In genomic region chr9:92626484-92626883, GRCh38 we compare ENCODE assay signal across 17 cellular contexts.
"Had no signal": no experiment of that assay in that cellular context is flagged by ENCODE, and none has a peak within 500 bp of the region (broad histone marks: within the 10 kb centered on the region; RNA-seq: fewer than 3 reads in every experiment).

No MANE protein-coding gene starts in this region.

- ATAC-seq: esophagus mucosa; gastrocnemius medialis; heart right ventricle; naive thymus-derived CD4-positive, alpha-beta T cell; psoas muscle; right lobe of liver; stimulated activated effector memory CD8-positive, alpha-beta T cell treated with anti-CD3 and anti-CD28 coated beads, Interleukin-12 subunit alpha, Interleukin-12 subunit beta, amount 100 ng/mL, for 72 hours had no signal

- H3K27ac ChIP-seq: dorsolateral prefrontal cortex, gastrocnemius medialis, heart right ventricle, psoas muscle, right lobe of liver, stomach had no signal

- H3K9me3 Mint-ChIP-seq: naive thymus-derived CD4-positive, alpha-beta T cell; stimulated activated effector memory CD8-positive, alpha-beta T cell treated with anti-CD3 and anti-CD28 coated beads, Interleukin-12 subunit alpha, Interleukin-12 subunit beta, amount 100 ng/mL, for 72 hours had no signal

- H3K4me1 Mint-ChIP-seq: nephron progenitor cell had no signal

- H3K27me3 Mint-ChIP-seq: naive thymus-derived CD4-positive, alpha-beta T cell had no signal

- H3K4me3 Mint-ChIP-seq: naive thymus-derived CD4-positive, alpha-beta T cell; nephron progenitor cell; stimulated activated effector memory CD8-positive, alpha-beta T cell treated with anti-CD3 and anti-CD28 coated beads, Interleukin-12 subunit alpha, Interleukin-12 subunit beta, amount 100 ng/mL, for 72 hours had no signal

- H3K27ac Mint-ChIP-seq: nephron progenitor cell; stimulated activated effector memory CD8-positive, alpha-beta T cell treated with anti-CD3 and anti-CD28 coated beads, Interleukin-12 subunit alpha, Interleukin-12 subunit beta, amount 100 ng/mL, for 72 hours had no signal

- DNase-seq: cortex of kidney; dorsolateral prefrontal cortex; effector CD8-positive, alpha-beta T cell; gastrocnemius medialis; heart right ventricle; hypothalamus; kidney glomerular epithelial cell; naive thymus-derived CD4-positive, alpha-beta T cell; nephron progenitor cell; psoas muscle; retina; right lobe of liver; stimulated activated CD4-positive, alpha-beta T cell treated with anti-CD3 and anti-CD28 coated beads, Interleukin-4, amount 100 ng/mL, for 1 hour; stimulated activated CD8-positive, alpha-beta memory T cell treated with anti-CD3 and anti-CD28 coated beads, Interleukin-4, amount 100 ng/mL, for 48 hours; stomach had no signal
